7 cellular contexts compared by ENCODE assay signal in genomic region chr6:158803733-158804143, GRCh38. TPM values are rescaled to one million over a fixed set of nuclear protein-coding genes. Genes with fewer than 3 reads are reported as not detected.
DNase-seq lines count a peak whose midpoint lies in the region; ATAC-seq and TF ChIP-seq lines count a peak whose summit lies in the region.

No MANE protein-coding gene starts in this region.

- POLR2A ChIA-PET in GM10248 (lab: Yijun Ruan, JAX) = no interaction called here

- TF ChIP-seq CTCF in GM10248 (IDR thresholded peaks at IDR 0.05; ENCODE audit: control extremely low read depth, extremely low read depth, low read depth, missing control alignments) = no peak

- H3K4me1 Mint-ChIP-seq in activated T-helper 2 cell treated with anti-CD3 and anti-CD28 coated beads, Interferon-gamma antibody, Interleukin-2, Interleukin-4, amounts not matched to agents 10 μg/mL and 5 μg/mL and 100 μg/mL, durations not matched to agents 14 hours and 24 hours and 36 hours (ENCODE audit: low read depth) = peaks cover 75% of the 10 kb centered on the region

- peaks cover 20% of the 10 kb centered on the region for H3K4me1 ChIP-seq in HAP-1

- peak overlapping the region; percentile 65 for H3K27ac Mint-ChIP-seq in activated T-helper 2 cell treated with anti-CD3 and anti-CD28 coated beads, Interferon-gamma antibody, Interleukin-2, Interleukin-4, amounts not matched to agents 10 μg/mL and 5 μg/mL and 100 μg/mL, durations not matched to agents 14 hours and 24 hours and 36 hours

- peak overlapping the region; percentile 42 for H3K27ac ChIP-seq in layer of hippocampus (ENCODE audit: low read depth, low read length)

- no peaks in the 10 kb centered on the region for H3K9me3 Mint-ChIP-seq in activated T-helper 2 cell treated with anti-CD3 and anti-CD28 coated beads, Interferon-gamma antibody, Interleukin-2, Interleukin-4, amounts not matched to agents 10 μg/mL and 5 μg/mL and 100 μg/mL, durations not matched to agents 14 hours and 24 hours and 36 hours

- H3K4me3 Mint-ChIP-seq in activated T-helper 2 cell treated with anti-CD3 and anti-CD28 coated beads, Interferon-gamma antibody, Interleukin-2, Interleukin-4, amounts not matched to agents 10 μg/mL and 5 μg/mL and 100 μg/mL, durations not matched to agents 14 hours and 24 hours and 36 hours (ENCODE audit: low read depth) = peak overlapping the region; percentile 48

- CTCF ChIA-PET in GM10248 (lab: Yijun Ruan, JAX) = interaction anchor here (0.9 to 1.7 kb wide), 6 partner anchors 8 to 583 kb away, joined by 3 to 8 read pairs (median 3); no protein-coding TSS in a partner anchor

- peaks cover 12% of the 10 kb centered on the region for H3K36me3 ChIP-seq in HAP-1 (replicated peaks)

- peaks cover 65% of the 10 kb centered on the region for H3K36me3 Mint-ChIP-seq in activated T-helper 2 cell treated with anti-CD3 and anti-CD28 coated beads, Interferon-gamma antibody, Interleukin-2, Interleukin-4, amounts not matched to agents 10 μg/mL and 5 μg/mL and 100 μg/mL, durations not matched to agents 14 hours and 24 hours and 36 hours (ENCODE audit: low read depth)

- no peaks in the 10 kb centered on the region for H3K9me3 ChIP-seq in HAP-1

- H3K27me3 ChIP-seq in layer of hippocampus (ENCODE audit: control insufficient read depth, insufficient read depth, low read length) (no peaks in the 10 kb centered on the region), HAP-1 (ENCODE audit: low read depth) (no peaks in the 10 kb centered on the region)

- DNase-seq in GM10248 (ENCODE audit: extremely low spot score) = peak; percentile 48
- DNase-seq in KBM-7 = peak; percentile 70
- DNase-seq in activated T-helper 2 cell treated with anti-CD3 and anti-CD28 coated beads, Interferon-gamma antibody, Interleukin-2, Interleukin-4, amounts not matched to agents 10 μg/mL and 5 μg/mL and 100 μg/mL, durations not matched to agents 14 hours and 24 hours and 36 hours (ENCODE audit: low spot score) = peak; percentile 41
- no peak for DNase-seq in HAP-1 (ENCODE audit: low spot score in 2 of 2)

- H3K27me3 Mint-ChIP-seq in activated T-helper 2 cell treated with anti-CD3 and anti-CD28 coated beads, Interferon-gamma antibody, Interleukin-2, Interleukin-4, amounts not matched to agents 10 μg/mL and 5 μg/mL and 100 μg/mL, durations not matched to agents 14 hours and 24 hours and 36 hours (ENCODE audit: low read depth) = no peaks in the 10 kb centered on the region

- ATAC-seq in GM21360 (IDR thresholded peaks at IDR 0.05; ENCODE audit: unreplicated experiment) = peak; percentile 54
- ATAC-seq in activated CD4-positive, CD25-positive, alpha-beta regulatory T cell treated with anti-CD3 and anti-CD28 coated beads, Interleukin-2, amount 50 U/mL, for 24 hours = no peak

- H3K4me3 ChIP-seq in HAP-1 = no peak overlapping the region

- in situ Hi-C loops in KBM-7 (cut with MboI; ENCODE audit: low pct_unique_long_range_greater_than_20kb, low sequenced_read_pairs) = no loop called here
- in situ Hi-C loops in HAP-1 (cut with MboI; ENCODE audit: low sequenced_read_pairs) = no loop called here

- intact Hi-C loops in activated T-helper 2 cell treated with anti-CD3 and anti-CD28 coated beads, Interferon-gamma antibody, Interleukin-2, Interleukin-4, amounts not matched to agents 10 μg/mL and 5 μg/mL and 100 μg/mL, durations not matched to agents 14 hours and 24 hours and 36 hours (cut with micrococcal nuclease) = loop anchor here (1.0 to 2.0 kb wide), 2 partner anchors 9 to 13 kb away; no protein-coding TSS in a partner anchor

RNA-seq across cellular contexts. Expression of gene EZR, which starts 15.4 kb away (rescaled TPM):
- 204 and 206 TPM in 2 replicates for total RNA-seq in activated T-helper 2 cell treated with anti-CD3 and anti-CD28 coated beads, Interferon-gamma antibody, Interleukin-2, Interleukin-4, amounts not matched to agents 10 μg/mL and 5 μg/mL and 100 μg/mL, durations not matched to agents 14 hours and 24 hours and 36 hours

Comparison
In these comparisons a context has a peak if more than half of its experiments do, and no peak if none do; other contexts are left out.
1. DNase-seq: peak in GM10248 (single experiment), KBM-7 (single experiment) and activated T-helper 2 cell treated with anti-CD3 and anti-CD28 coated beads, Interferon-gamma antibody, Interleukin-2, Interleukin-4, amounts not matched to agents 10 μg/mL and 5 μg/mL and 100 μg/mL, durations not matched to agents 14 hours and 24 hours and 36 hours (single experiment); none in HAP-1 (0 of 2).